In genomic region chr4:181962321-181962720, GRCh38 we compare ENCODE assay signal across 1 cellular context.
TF ChIP-seq lines count a peak whose summit lies in the region.

No MANE protein-coding gene starts in this region.

TF ChIP-seq in GM23338, 12 proteins besides CTCF, POLR2A, EP300 and RAD21 (continued from another document):
- TF ChIP-seq ZNF462 (CRISPR knock-in tag; IDR thresholded peaks at IDR 0.05) (no peak), ETS1 (IDR thresholded peaks at IDR 0.05) (no peak), ZNF331 (CRISPR knock-in tag; IDR thresholded peaks at IDR 0.05; ENCODE audit: low read depth) (no peak)
